11 cellular contexts compared by ENCODE assay signal in genomic region chr20:62627901-62628612, GRCh38. TPM values are rescaled to one million over a fixed set of nuclear protein-coding genes. Genes with fewer than 3 reads are reported as not detected.
DNase-seq lines count a peak whose midpoint lies in the region; ATAC-seq lines count a peak whose summit lies in the region.
"Had no signal": no experiment of that assay in that cellular context is flagged by ENCODE, and none has a peak within 500 bp of the region (broad histone marks: within the 10 kb centered on the region; RNA-seq: fewer than 3 reads in every experiment).

No MANE protein-coding gene starts in this region.

- peak overlapping the region; percentile 54 for H4K91ac ChIP-seq in mesenchymal stem cell (ENCODE audit: low read length)

- peaks cover 33% of the 10 kb centered on the region for H3K4me1 Mint-ChIP-seq in activated CD4-positive, alpha-beta memory T cell treated with anti-CD3 and anti-CD28 coated beads, Interleukin-2, amount 10 ng/mL, durations not matched to agents 7 days and 5 days

- no peak overlapping the region for H2BK120ac ChIP-seq in mesenchymal stem cell (ENCODE audit: low read depth, low read length)

- peak overlapping the region; percentile 19 to 59 for H2BK12ac ChIP-seq in mesenchymal stem cell (ENCODE audit: low read length in 2 of 2)

- peak; percentile 29 for ATAC-seq in HG03196 (IDR thresholded peaks at IDR 0.05; ENCODE audit: unreplicated experiment)

- no peak overlapping the region for H2AFZ ChIP-seq in mesenchymal stem cell (ENCODE audit: low read depth, low read length)

- CTCF ChIA-PET in activated CD4-positive, alpha-beta memory T cell treated with anti-CD3 and anti-CD28 coated beads, Interleukin-2, amount 10 ng/mL, durations not matched to agents 7 days and 5 days (lab: Charles Lee) = no interaction called here

- H3K27ac ChIP-seq in mesenchymal stem cell (ENCODE audit: low read length, poor library complexity, severe bottlenecking) = peak overlapping the region; percentile 100

- H3K9ac ChIP-seq in mesenchymal stem cell (ENCODE audit: low read length) = peak overlapping the region; percentile 65

- H3K9me3 ChIP-seq in mesenchymal stem cell (ENCODE audit: control insufficient read depth, low read length) = no peaks in the 10 kb centered on the region

- no peak overlapping the region for H3K14ac ChIP-seq in mesenchymal stem cell (ENCODE audit: low read length in 2 of 2)

- peak overlapping the region; percentile 33 for H3K27ac Mint-ChIP-seq in activated CD4-positive, alpha-beta memory T cell treated with anti-CD3 and anti-CD28 coated beads, Interleukin-2, amount 10 ng/mL, durations not matched to agents 7 days and 5 days

- peak overlapping the region; percentile 95 for H2AK5ac ChIP-seq in mesenchymal stem cell (ENCODE audit: low read length, severe bottlenecking)

- no peak overlapping the region for H4K8ac ChIP-seq in mesenchymal stem cell (ENCODE audit: low read length)

- 42% methylated on average over 9 of the region's 10 CpGs for WGBS in mesenchymal stem cell

- no peaks in the 10 kb centered on the region for H3K79me1 ChIP-seq in mesenchymal stem cell (replicated peaks; ENCODE audit: low read length, poor library complexity, severe bottlenecking)

- H3K36me3 Mint-ChIP-seq in activated CD4-positive, alpha-beta memory T cell treated with anti-CD3 and anti-CD28 coated beads, Interleukin-2, amount 10 ng/mL, durations not matched to agents 7 days and 5 days (ENCODE audit: low read depth) = no peaks in the 10 kb centered on the region

- peak overlapping the region in 1 of 2 experiments; percentile 30 for H3K4me3 ChIP-seq in mesenchymal stem cell (ENCODE audit: insufficient read depth in 1 of 2, low read depth in 1 of 2, low read length in 2 of 2)

- H3K9me3 Mint-ChIP-seq in activated CD4-positive, alpha-beta memory T cell treated with anti-CD3 and anti-CD28 coated beads, Interleukin-2, amount 10 ng/mL, durations not matched to agents 7 days and 5 days = no peaks in the 10 kb centered on the region

- peak overlapping the region; percentile 49 for H3K4me2 ChIP-seq in mesenchymal stem cell (ENCODE audit: low read length, poor library complexity, severe bottlenecking)

- H2BK5ac ChIP-seq in mesenchymal stem cell (ENCODE audit: low read depth, low read length, poor library complexity, severe bottlenecking) = peak overlapping the region; percentile 98

- no peak overlapping the region for H3K4me3 Mint-ChIP-seq in activated CD4-positive, alpha-beta memory T cell treated with anti-CD3 and anti-CD28 coated beads, Interleukin-2, amount 10 ng/mL, durations not matched to agents 7 days and 5 days

- POLR2A ChIA-PET in activated CD4-positive, alpha-beta memory T cell treated with anti-CD3 and anti-CD28 coated beads, Interleukin-2, amount 10 ng/mL, durations not matched to agents 7 days and 5 days (lab: Charles Lee) = interaction anchor here (1.2 to 4.8 kb wide), 2 partner anchors 9 to 14 kb away, joined by 3 to 18 read pairs; partner anchors contain the start of gene SLCO4A1

- H3K4me1 ChIP-seq in mesenchymal stem cell (ENCODE audit: control insufficient read depth, insufficient read depth, low read depth, low read length) = peaks cover 60% of the 10 kb centered on the region

- no peak overlapping the region for H3K18ac ChIP-seq in mesenchymal stem cell (ENCODE audit: low read depth in 1 of 2, low read length in 2 of 2)

- H3K36me3 ChIP-seq in mesenchymal stem cell (ENCODE audit: control insufficient read depth in 1 of 2, insufficient read depth in 2 of 2, low read depth in 1 of 2, low read length in 2 of 2) = no peaks in the 10 kb centered on the region

- H3K4ac ChIP-seq in mesenchymal stem cell (ENCODE audit: low read depth in 1 of 2, low read length in 2 of 2) = no peak overlapping the region

- DNase-seq in GM03348 (ENCODE audit: low spot score) (peak; percentile 67), mesenchymal stem cell (peak; percentile 63), T1000 (lab: John Stamatoyannopoulos, UW) (no peak), HPDE6-E6E7 (ENCODE audit: extremely low spot score) (no peak), NCI-H1092 (lab: John Stamatoyannopoulos, UW) (no peak), RPMI8226 (no peak)
- DNase-seq in activated CD4-positive, alpha-beta memory T cell treated with anti-CD3 and anti-CD28 coated beads, Interleukin-2, amount 10 ng/mL, durations not matched to agents 7 days and 5 days = no peak
- DNase-seq: GDM1, NCI-H1694 treated with DMSO at 0.1 percent for 48 hours, Right ventricle myocardium superior had no signal

- H3K27me3 Mint-ChIP-seq in activated CD4-positive, alpha-beta memory T cell treated with anti-CD3 and anti-CD28 coated beads, Interleukin-2, amount 10 ng/mL, durations not matched to agents 7 days and 5 days = peaks cover 10% of the 10 kb centered on the region

- H3K23ac ChIP-seq in mesenchymal stem cell (ENCODE audit: low read length in 2 of 2) = no peak overlapping the region

- no peak overlapping the region for H2BK15ac ChIP-seq in mesenchymal stem cell (ENCODE audit: low read depth, poor library complexity, severe bottlenecking)

- H3K27me3 ChIP-seq in mesenchymal stem cell (ENCODE audit: control insufficient read depth in 1 of 2, insufficient read depth in 1 of 2, low read length in 2 of 2) = peaks cover 0 to 16% of the 10 kb centered on the region in 2 experiments

RNA-seq across cellular contexts. Expression of gene SLCO4A1, which starts 14.2 kb away (rescaled TPM):
- total RNA-seq in activated CD4-positive, alpha-beta memory T cell treated with anti-CD3 and anti-CD28 coated beads, Interleukin-2, amount 10 ng/mL, durations not matched to agents 7 days and 5 days = 10 to 100 TPM; 51.5 to 51.7 TPM
- polyA plus RNA-seq in mesenchymal stem cell (2013, experiment 1 of 2) = not detected
- not detected for polyA plus RNA-seq in mesenchymal stem cell (2013, experiment 2 of 2)

Comparison
In these comparisons a context has a peak if more than half of its experiments do, and no peak if none do; other contexts are left out.
1. DNase-seq: peak in GM03348 (single experiment) and mesenchymal stem cell (single experiment); none in activated CD4-positive, alpha-beta memory T cell treated with anti-CD3 and anti-CD28 coated beads, Interleukin-2, amount 10 ng/mL, durations not matched to agents 7 days and 5 days (single experiment), T1000 (single experiment), HPDE6-E6E7 (single experiment), NCI-H1092 (single experiment) and RPMI8226 (single experiment).